In genomic region chr12:77724367-77724957, GRCh38 we compare ENCODE assay signal across 9 cellular contexts.
DNase-seq lines count a peak whose midpoint lies in the region; ATAC-seq, FAIRE-seq and TF ChIP-seq lines count a peak whose summit lies in the region.
"Had no signal": no experiment of that assay in that cellular context is flagged by ENCODE, and none has a peak within 500 bp of the region (broad histone marks: within the 10 kb centered on the region; RNA-seq: fewer than 3 reads in every experiment).

No MANE protein-coding gene starts in this region.

- no peaks in the 10 kb centered on the region for H3K27me3 Mint-ChIP-seq in nephron (ENCODE audit: low read depth)
- H3K27me3 Mint-ChIP-seq in activated T-helper 1 cell treated with anti-CD3 and anti-CD28 coated beads, Interleukin-12 subunit alpha, Interleukin-12 subunit beta, Interleukin-2, Interleukin-4 antibody, amounts not matched to agents 30 ng/mL and 10 ng/mL and 1 ng/mL, durations not matched to agents 14 hours and 24 hours and 36 hours (ENCODE audit: insufficient read depth) = no peaks in the 10 kb centered on the region
- no peaks in the 10 kb centered on the region for H3K27me3 Mint-ChIP-seq in naive thymus-derived CD4-positive, alpha-beta T cell
- H3K27me3 Mint-ChIP-seq: activated B cell treated with CpG ODN at 0.5 μM for 24 hours had no signal

- H3K27ac Mint-ChIP-seq in nephron = peak overlapping the region; percentile 56 to 66 (median 60)
- no peak overlapping the region for H3K27ac Mint-ChIP-seq in activated T-helper 1 cell treated with anti-CD3 and anti-CD28 coated beads, Interleukin-12 subunit alpha, Interleukin-12 subunit beta, Interleukin-2, Interleukin-4 antibody, amounts not matched to agents 30 ng/mL and 10 ng/mL and 1 ng/mL, durations not matched to agents 14 hours and 24 hours and 36 hours
- no peak overlapping the region for H3K27ac Mint-ChIP-seq in naive thymus-derived CD4-positive, alpha-beta T cell
- H3K27ac Mint-ChIP-seq: activated B cell treated with CpG ODN at 0.5 μM for 24 hours had no signal

- no peak for DNase-seq in GM13976 (ENCODE audit: low spot score)
- DNase-seq in NCI-H82 (lab: John Stamatoyannopoulos, UW) = peak; percentile 76
- DNase-seq in activated T-helper 1 cell treated with anti-CD3 and anti-CD28 coated beads, Interleukin-12 subunit alpha, Interleukin-12 subunit beta, Interleukin-2, Interleukin-4 antibody, amounts not matched to agents 30 ng/mL and 10 ng/mL and 1 ng/mL, durations not matched to agents 14 hours and 24 hours and 36 hours (ENCODE audit: low spot score) = no peak
- no peak for DNase-seq in activated CD4-positive, CD25-positive, alpha-beta regulatory T cell (lab: John Stamatoyannopoulos, UW)
- no peak for DNase-seq in naive thymus-derived CD4-positive, alpha-beta T cell
- DNase-seq: activated B cell treated with CpG ODN at 0.5 μM for 24 hours had no signal

- H3K36me3 Mint-ChIP-seq in nephron (ENCODE audit: low read depth) = no peaks in the 10 kb centered on the region
- H3K36me3 Mint-ChIP-seq in activated T-helper 1 cell treated with anti-CD3 and anti-CD28 coated beads, Interleukin-12 subunit alpha, Interleukin-12 subunit beta, Interleukin-2, Interleukin-4 antibody, amounts not matched to agents 30 ng/mL and 10 ng/mL and 1 ng/mL, durations not matched to agents 14 hours and 24 hours and 36 hours (ENCODE audit: low read depth) = no peaks in the 10 kb centered on the region
- no peaks in the 10 kb centered on the region for H3K36me3 Mint-ChIP-seq in naive thymus-derived CD4-positive, alpha-beta T cell

- H3K4me3 ChIP-seq in naive thymus-derived CD4-positive, alpha-beta T cell (ENCODE audit: low read length) = no peak overlapping the region

- no peaks in the 10 kb centered on the region for H3K36me3 ChIP-seq in naive thymus-derived CD4-positive, alpha-beta T cell (ENCODE audit: control insufficient read depth in 2 of 3, insufficient read depth in 3 of 3, low read length in 3 of 3)

- peaks cover 58% of the 10 kb centered on the region for H3K4me1 Mint-ChIP-seq in nephron
- no peaks in the 10 kb centered on the region for H3K4me1 Mint-ChIP-seq in activated T-helper 1 cell treated with anti-CD3 and anti-CD28 coated beads, Interleukin-12 subunit alpha, Interleukin-12 subunit beta, Interleukin-2, Interleukin-4 antibody, amounts not matched to agents 30 ng/mL and 10 ng/mL and 1 ng/mL, durations not matched to agents 14 hours and 24 hours and 36 hours (ENCODE audit: low read depth)
- H3K4me1 Mint-ChIP-seq in naive thymus-derived CD4-positive, alpha-beta T cell = no peaks in the 10 kb centered on the region
- H3K4me1 Mint-ChIP-seq: activated B cell treated with CpG ODN at 0.5 μM for 24 hours had no signal

- H3K27ac ChIP-seq in naive thymus-derived CD4-positive, alpha-beta T cell (ENCODE audit: low read depth, low read length) = no peak overlapping the region

- H3K4me1 ChIP-seq in naive thymus-derived CD4-positive, alpha-beta T cell (ENCODE audit: control insufficient read depth in 2 of 2, insufficient read depth in 2 of 2, low read length in 2 of 2) = no peaks in the 10 kb centered on the region

- CTCF ChIA-PET in naive thymus-derived CD4-positive, alpha-beta T cell (lab: Charles Lee) = no interaction called here

- H3K9me3 ChIP-seq in naive thymus-derived CD4-positive, alpha-beta T cell (ENCODE audit: control insufficient read depth in 2 of 3, low read length in 3 of 3) = no peaks in the 10 kb centered on the region

- POLR2A ChIA-PET in naive thymus-derived CD4-positive, alpha-beta T cell (lab: Charles Lee) = no interaction called here

- H3K4me3 Mint-ChIP-seq in nephron = no peak overlapping the region
- no peak overlapping the region for H3K4me3 Mint-ChIP-seq in activated T-helper 1 cell treated with anti-CD3 and anti-CD28 coated beads, Interleukin-12 subunit alpha, Interleukin-12 subunit beta, Interleukin-2, Interleukin-4 antibody, amounts not matched to agents 30 ng/mL and 10 ng/mL and 1 ng/mL, durations not matched to agents 14 hours and 24 hours and 36 hours
- H3K4me3 Mint-ChIP-seq in naive thymus-derived CD4-positive, alpha-beta T cell = no peak overlapping the region
- H3K4me3 Mint-ChIP-seq: activated B cell treated with CpG ODN at 0.5 μM for 24 hours had no signal

- TF ChIP-seq CTCF in GM13976 (IDR thresholded peaks at IDR 0.05; ENCODE audit: borderline replicate concordance, control extremely low read depth, extremely low read depth, insufficient read depth, missing control alignments) = peak; percentile 56
- peak; percentile 68 to 85 (median 70) for TF ChIP-seq CTCF in nephron (IDR thresholded peaks at IDR 0.05; ENCODE audit: unreplicated experiment in 3 of 3)

- in situ Hi-C loops in GM13976 (cut with MboI; ENCODE audit: low sequenced_read_pairs, unreplicated experiment) = loop anchor here (25.0 kb wide), 1 partner anchor 88 kb away; no protein-coding TSS in a partner anchor

- intact Hi-C loops in activated T-helper 1 cell treated with anti-CD3 and anti-CD28 coated beads, Interleukin-12 subunit alpha, Interleukin-12 subunit beta, Interleukin-2, Interleukin-4 antibody, amounts not matched to agents 30 ng/mL and 10 ng/mL and 1 ng/mL, durations not matched to agents 14 hours and 24 hours and 36 hours (cut with micrococcal nuclease) = no loop called here
- intact Hi-C loops in naive thymus-derived CD4-positive, alpha-beta T cell (cut with micrococcal nuclease) = no loop called here

- ATAC-seq in HG03432 (IDR thresholded peaks at IDR 0.05; ENCODE audit: unreplicated experiment) = peak; percentile 77
- no peak for ATAC-seq in naive thymus-derived CD4-positive, alpha-beta T cell

- H3K9me3 Mint-ChIP-seq in nephron = peaks cover 4% of the 10 kb centered on the region
- H3K9me3 Mint-ChIP-seq in activated T-helper 1 cell treated with anti-CD3 and anti-CD28 coated beads, Interleukin-12 subunit alpha, Interleukin-12 subunit beta, Interleukin-2, Interleukin-4 antibody, amounts not matched to agents 30 ng/mL and 10 ng/mL and 1 ng/mL, durations not matched to agents 14 hours and 24 hours and 36 hours = no peaks in the 10 kb centered on the region
- H3K9me3 Mint-ChIP-seq in naive thymus-derived CD4-positive, alpha-beta T cell = peaks cover 0 to 11% (median 2%) of the 10 kb centered on the region in 11 donors
- H3K9me3 Mint-ChIP-seq: activated B cell treated with CpG ODN at 0.5 μM for 24 hours had no signal

- peak; percentile 43 for FAIRE-seq in endometrium (lab: Jason Lieb, UNC)

- no peaks in the 10 kb centered on the region for H3K27me3 ChIP-seq in naive thymus-derived CD4-positive, alpha-beta T cell (ENCODE audit: control insufficient read depth in 2 of 2, insufficient read depth in 2 of 2, low read length in 2 of 2)

Comparison
In these comparisons a context has a peak if more than half of its experiments do, and no peak if none do; other contexts are left out.
1. H3K27ac Mint-ChIP-seq: peak in nephron (3 of 3); none in activated T-helper 1 cell treated with anti-CD3 and anti-CD28 coated beads, Interleukin-12 subunit alpha, Interleukin-12 subunit beta, Interleukin-2, Interleukin-4 antibody, amounts not matched to agents 30 ng/mL and 10 ng/mL and 1 ng/mL, durations not matched to agents 14 hours and 24 hours and 36 hours (single experiment) and naive thymus-derived CD4-positive, alpha-beta T cell (0 of 9).